8 cellular contexts compared by ENCODE assay signal in genomic region chr10:45972106-45972812, GRCh38. TPM values are rescaled to one million over a fixed set of nuclear protein-coding genes. Genes with fewer than 3 reads are reported as not detected.
A peak's percentile ranks its signal among the peaks of the same experiment; 100 is the strongest.
DNase-seq lines count a peak whose midpoint lies in the region; ATAC-seq and TF ChIP-seq lines count a peak whose summit lies in the region.
"Not testable (repeated sequence)": the region's sequence is repeated elsewhere in the genome, so short reads cannot be mapped to it uniquely, and the experiment has no call there.

Gene TIMM23, plus strand, starts transcription at chr10:45972489. Its CDS starts 136 bp downstream, at chr10:45972625.

- in situ Hi-C loops in KBM-7 (cut with MboI; ENCODE audit: low pct_unique_long_range_greater_than_20kb, low sequenced_read_pairs), result not testable (repeated sequence)

- not testable (repeated sequence) for TF ChIP-seq CTCF in Peyer's patch (IDR thresholded peaks at IDR 0.05)

- DNase-seq in DMS114 treated with DMSO at 0.1 percent for 48 hours (lab: John Stamatoyannopoulos, UW; ENCODE audit: unreplicated experiment) (peak; percentile 84), KBM-7 (peak; percentile 86), Peyer's patch (peak; percentile 84 to 95 (median 88))
- peak; percentile 77 for DNase-seq in activated T-cell treated with anti-CD3 and anti-CD28 coated beads, Interleukin-2, amount 50 U/mL, for 4 hours
- peak; percentile 69 to 83 for DNase-seq in stimulated activated CD8-positive, alpha-beta memory T cell treated with anti-CD3 and anti-CD28 coated beads, Interleukin-2, amount 100 ng/mL, for 48 hours (ENCODE audit: low read depth in 2 of 2)

- not testable (repeated sequence) for H3K9me3 Mint-ChIP-seq in activated T-cell treated with anti-CD3 and anti-CD28 coated beads, Interleukin-2, amount 50 U/mL, for 4 hours

- not testable (repeated sequence) for H3K36me3 ChIP-seq in Peyer's patch; mucosa of rectum (ENCODE audit: control insufficient read depth in 2 of 2, insufficient read depth in 2 of 2, low read length in 2 of 2)

- peak within 1 kb of the TSS; percentile 67 to 92 (median 80) for H3K4me3 ChIP-seq in Peyer's patch
- peak within 1 kb of the TSS; percentile 77 to 86 for H3K4me3 ChIP-seq in mucosa of rectum (ENCODE audit: low read length in 2 of 2)

- ATAC-seq in GM21529 (IDR thresholded peaks at IDR 0.05; ENCODE audit: unreplicated experiment) (peak; percentile 68), esophagus mucosa (peak; percentile 93)
- peak; percentile 92 for ATAC-seq in activated T-cell treated with anti-CD3 and anti-CD28 coated beads, Interleukin-2, amount 50 U/mL, for 4 hours

- H3K9me3 ChIP-seq in Peyer's patch; mucosa of rectum (ENCODE audit: control insufficient read depth in 2 of 2, low read length in 2 of 2): not testable (repeated sequence)

- H3K36me3 Mint-ChIP-seq in activated T-cell treated with anti-CD3 and anti-CD28 coated beads, Interleukin-2, amount 50 U/mL, for 4 hours (ENCODE audit: insufficient read depth), result not testable (repeated sequence)

- H3K4me1 ChIP-seq in Peyer's patch, result peaks cover 0 to 24% (median 0%) of the 10 kb centered on the region in 4 donors
- peaks cover 5 to 14% of the 10 kb centered on the region in 2 donors for H3K4me1 ChIP-seq in mucosa of rectum (ENCODE audit: control insufficient read depth in 2 of 2, insufficient read depth in 2 of 2, low read length in 2 of 2)

- H3K27me3 ChIP-seq in Peyer's patch; mucosa of rectum (ENCODE audit: control insufficient read depth in 2 of 2, insufficient read depth in 2 of 2, low read length in 2 of 2): not testable (repeated sequence)

- peak within 1 kb of the TSS; percentile 56 to 77 (median 68) for H3K27ac ChIP-seq in Peyer's patch
- H3K27ac ChIP-seq in mucosa of rectum (ENCODE audit: low read depth in 2 of 2, low read length in 2 of 2), result peak within 1 kb of the TSS; percentile 15 to 43

- peak; percentile 50 to 55 for TF ChIP-seq POLR2A in Peyer's patch (IDR thresholded peaks at IDR 0.05)

- peak within 1 kb of the TSS; percentile 65 to 69 for H3K9ac ChIP-seq in mucosa of rectum (ENCODE audit: low read depth in 1 of 2, low read length in 2 of 2)

- not testable (repeated sequence) for H3K27me3 Mint-ChIP-seq in activated T-cell treated with anti-CD3 and anti-CD28 coated beads, Interleukin-2, amount 50 U/mL, for 4 hours (ENCODE audit: low read depth)

- peaks cover 39% of the 10 kb centered on the region for H3K4me1 Mint-ChIP-seq in activated T-cell treated with anti-CD3 and anti-CD28 coated beads, Interleukin-2, amount 50 U/mL, for 4 hours (ENCODE audit: low read depth)

- H3K4me3 Mint-ChIP-seq in activated T-cell treated with anti-CD3 and anti-CD28 coated beads, Interleukin-2, amount 50 U/mL, for 4 hours, result peak within 1 kb of the TSS; percentile 99

RNA-seq across cellular contexts. Expression of gene TIMM23, which starts in this region (rescaled TPM):
- 10 to 100 TPM; 24.5 to 62.2 (median 43.5) TPM for total RNA-seq in Peyer's patch
- 100 to 1,000 TPM; 125 to 129 (median 125) TPM for total RNA-seq in activated T-cell treated with anti-CD3 and anti-CD28 coated beads, Interleukin-2, amount 50 U/mL, for 4 hours
- total RNA-seq in esophagus mucosa, result 42.2 TPM

Comparison
In these comparisons a context has a peak if more than half of its experiments do, and no peak if none do; other contexts are left out.
1. Peak in every context shown above with its lines: DNase-seq, ATAC-seq, H3K4me3 ChIP-seq and H3K27ac ChIP-seq.